In the genomic region with DNA sequence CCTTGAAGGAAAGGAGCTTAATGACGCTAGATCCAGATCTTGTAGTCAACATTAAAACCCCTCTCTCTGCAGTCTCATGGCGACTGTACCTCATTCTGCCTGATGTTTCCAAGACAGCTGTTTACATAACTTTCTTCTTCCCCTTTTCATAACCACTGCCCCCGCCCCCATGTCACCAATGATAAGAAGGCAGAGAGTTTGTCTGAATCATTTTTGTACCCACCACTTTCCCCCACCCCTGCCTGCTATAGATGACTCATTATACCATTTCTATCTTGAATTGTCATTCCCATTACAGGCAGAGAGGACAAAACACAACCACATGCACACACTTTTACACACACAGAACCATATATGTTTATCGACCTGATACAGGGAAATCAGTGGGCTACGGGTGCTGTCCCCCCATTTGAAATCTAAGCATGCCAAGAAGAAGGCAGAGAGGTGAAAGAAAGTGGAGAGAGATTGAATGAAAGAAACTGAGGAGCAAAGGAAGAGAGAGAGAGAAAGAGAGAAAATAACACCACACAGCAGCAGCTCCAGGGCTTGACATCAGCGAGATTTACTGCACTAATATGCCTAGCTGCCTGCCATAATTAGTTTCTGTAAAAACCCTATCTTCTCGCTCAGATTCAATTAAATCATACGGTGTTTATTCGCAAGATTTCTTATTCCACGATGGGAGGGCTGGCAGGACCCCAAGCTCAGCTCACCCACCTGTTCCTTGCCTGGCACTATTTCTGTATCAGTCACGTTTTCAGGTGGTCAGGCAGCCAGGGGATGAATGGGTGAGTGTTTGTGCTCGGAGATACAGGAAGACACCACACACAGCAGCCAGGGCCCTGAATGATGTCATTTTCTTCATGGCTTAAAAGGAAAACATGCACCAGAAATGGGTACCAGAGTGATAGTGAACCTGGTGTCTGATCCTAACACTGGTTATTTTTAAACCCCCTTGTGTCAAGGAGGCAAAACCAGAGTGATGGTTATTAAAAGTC, we compare ENCODE assay signal across 1 cellular context.
TF ChIP-seq lines count a peak whose summit lies in the region.

No MANE protein-coding gene starts in this region.

TF ChIP-seq in K562, 482 proteins besides CTCF, POLR2A, EP300 and RAD21 (continued from another document and continues in another):
- TF ChIP-seq, protein P1, sequence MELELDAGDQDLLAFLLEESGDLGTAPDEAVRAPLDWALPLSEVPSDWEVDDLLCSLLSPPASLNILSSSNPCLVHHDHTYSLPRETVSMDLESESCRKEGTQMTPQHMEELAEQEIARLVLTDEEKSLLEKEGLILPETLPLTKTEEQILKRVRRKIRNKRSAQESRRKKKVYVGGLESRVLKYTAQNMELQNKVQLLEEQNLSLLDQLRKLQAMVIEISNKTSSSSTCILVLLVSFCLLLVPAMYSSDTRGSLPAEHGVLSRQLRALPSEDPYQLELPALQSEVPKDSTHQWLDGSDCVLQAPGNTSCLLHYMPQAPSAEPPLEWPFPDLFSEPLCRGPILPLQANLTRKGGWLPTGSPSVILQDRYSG (tag; conservative IDR thresholded peaks at IDR 0.05; ENCODE audit: low read depth), result no peak
- TF ChIP-seq ILF3 (IDR thresholded peaks at IDR 0.05; ENCODE audit: borderline replicate concordance) (no peak), BRD4 (IDR thresholded peaks at IDR 0.05) (peak; percentile 48; the same call in 1 of the 2 replicates), PHB2 (IDR thresholded peaks at IDR 0.05; ENCODE audit: low read depth) (no peak), EGR1 (conservative IDR thresholded peaks at IDR 0.05) (peak; percentile 73), ZNF668 (CRISPR knock-in tag; IDR thresholded peaks at IDR 0.05) (no peak), ZFP36 (IDR thresholded peaks at IDR 0.05; ENCODE audit: low read depth, low read length, partially characterized antibody) (no peak), SMAD4 (CRISPR knock-in tag; conservative IDR thresholded peaks at IDR 0.05) (no peak; the same call in 1 of the 2 replicates), MCM3 (IDR thresholded peaks at IDR 0.05) (no peak), SMAD2 (IDR thresholded peaks at IDR 0.05; ENCODE audit: low read depth, low read length) (no peak), IRF2 (CRISPR knock-in tag; IDR thresholded peaks at IDR 0.05) (no peak), FOXJ2 (tag; IDR thresholded peaks at IDR 0.05) (peak; percentile 76; the same call in 1 of the 2 replicates), NFATC3 (IDR thresholded peaks at IDR 0.05) (no peak), CBFA2T2 (conservative IDR thresholded peaks at IDR 0.05) (peak; percentile 51), MAFK (IDR thresholded peaks at IDR 0.05; ENCODE audit: low read length) (no peak), HMG20B (CRISPR knock-in tag; IDR thresholded peaks at IDR 0.05) (no peak), NBN (IDR thresholded peaks at IDR 0.05; ENCODE audit: low read depth) (no peak), MAFG (tag; conservative IDR thresholded peaks at IDR 0.05) (peak; percentile 40), SRSF7 (optimal IDR thresholded peaks at IDR 0.05; ENCODE audit: low read depth, low read length) (no peak), SAP30 (IDR thresholded peaks at IDR 0.05; ENCODE audit: borderline replicate concordance, insufficient read depth, low read depth, low read length, poor library complexity, severe bottlenecking) (no peak), TGIF2 (CRISPR knock-in tag; IDR thresholded peaks at IDR 0.05) (no peak)
- TF ChIP-seq, protein P2, sequence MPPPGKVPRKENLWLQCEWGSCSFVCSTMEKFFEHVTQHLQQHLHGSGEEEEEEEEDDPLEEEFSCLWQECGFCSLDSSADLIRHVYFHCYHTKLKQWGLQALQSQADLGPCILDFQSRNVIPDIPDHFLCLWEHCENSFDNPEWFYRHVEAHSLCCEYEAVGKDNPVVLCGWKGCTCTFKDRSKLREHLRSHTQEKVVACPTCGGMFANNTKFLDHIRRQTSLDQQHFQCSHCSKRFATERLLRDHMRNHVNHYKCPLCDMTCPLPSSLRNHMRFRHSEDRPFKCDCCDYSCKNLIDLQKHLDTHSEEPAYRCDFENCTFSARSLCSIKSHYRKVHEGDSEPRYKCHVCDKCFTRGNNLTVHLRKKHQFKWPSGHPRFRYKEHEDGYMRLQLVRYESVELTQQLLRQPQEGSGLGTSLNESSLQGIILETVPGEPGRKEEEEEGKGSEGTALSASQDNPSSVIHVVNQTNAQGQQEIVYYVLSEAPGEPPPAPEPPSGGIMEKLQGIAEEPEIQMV (tag; conservative IDR thresholded peaks at IDR 0.05; ENCODE audit: low read depth), result no peak
- TF ChIP-seq, protein P3, sequence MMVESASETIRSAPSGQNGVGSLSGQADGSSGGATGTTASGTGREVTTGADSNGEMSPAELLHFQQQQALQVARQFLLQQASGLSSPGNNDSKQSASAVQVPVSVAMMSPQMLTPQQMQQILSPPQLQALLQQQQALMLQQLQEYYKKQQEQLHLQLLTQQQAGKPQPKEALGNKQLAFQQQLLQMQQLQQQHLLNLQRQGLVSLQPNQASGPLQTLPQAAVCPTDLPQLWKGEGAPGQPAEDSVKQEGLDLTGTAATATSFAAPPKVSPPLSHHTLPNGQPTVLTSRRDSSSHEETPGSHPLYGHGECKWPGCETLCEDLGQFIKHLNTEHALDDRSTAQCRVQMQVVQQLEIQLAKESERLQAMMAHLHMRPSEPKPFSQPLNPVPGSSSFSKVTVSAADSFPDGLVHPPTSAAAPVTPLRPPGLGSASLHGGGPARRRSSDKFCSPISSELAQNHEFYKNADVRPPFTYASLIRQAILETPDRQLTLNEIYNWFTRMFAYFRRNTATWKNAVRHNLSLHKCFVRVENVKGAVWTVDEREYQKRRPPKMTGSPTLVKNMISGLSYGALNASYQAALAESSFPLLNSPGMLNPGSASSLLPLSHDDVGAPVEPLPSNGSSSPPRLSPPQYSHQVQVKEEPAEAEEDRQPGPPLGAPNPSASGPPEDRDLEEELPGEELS (CRISPR knock-in tag; IDR thresholded peaks at IDR 0.05; ENCODE audit: borderline replicate concordance), result no peak
- TF ChIP-seq, protein P4, sequence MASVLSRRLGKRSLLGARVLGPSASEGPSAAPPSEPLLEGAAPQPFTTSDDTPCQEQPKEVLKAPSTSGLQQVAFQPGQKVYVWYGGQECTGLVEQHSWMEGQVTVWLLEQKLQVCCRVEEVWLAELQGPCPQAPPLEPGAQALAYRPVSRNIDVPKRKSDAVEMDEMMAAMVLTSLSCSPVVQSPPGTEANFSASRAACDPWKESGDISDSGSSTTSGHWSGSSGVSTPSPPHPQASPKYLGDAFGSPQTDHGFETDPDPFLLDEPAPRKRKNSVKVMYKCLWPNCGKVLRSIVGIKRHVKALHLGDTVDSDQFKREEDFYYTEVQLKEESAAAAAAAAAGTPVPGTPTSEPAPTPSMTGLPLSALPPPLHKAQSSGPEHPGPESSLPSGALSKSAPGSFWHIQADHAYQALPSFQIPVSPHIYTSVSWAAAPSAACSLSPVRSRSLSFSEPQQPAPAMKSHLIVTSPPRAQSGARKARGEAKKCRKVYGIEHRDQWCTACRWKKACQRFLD (CRISPR knock-in tag; IDR thresholded peaks at IDR 0.05), result no peak
- TF ChIP-seq, protein P5, sequence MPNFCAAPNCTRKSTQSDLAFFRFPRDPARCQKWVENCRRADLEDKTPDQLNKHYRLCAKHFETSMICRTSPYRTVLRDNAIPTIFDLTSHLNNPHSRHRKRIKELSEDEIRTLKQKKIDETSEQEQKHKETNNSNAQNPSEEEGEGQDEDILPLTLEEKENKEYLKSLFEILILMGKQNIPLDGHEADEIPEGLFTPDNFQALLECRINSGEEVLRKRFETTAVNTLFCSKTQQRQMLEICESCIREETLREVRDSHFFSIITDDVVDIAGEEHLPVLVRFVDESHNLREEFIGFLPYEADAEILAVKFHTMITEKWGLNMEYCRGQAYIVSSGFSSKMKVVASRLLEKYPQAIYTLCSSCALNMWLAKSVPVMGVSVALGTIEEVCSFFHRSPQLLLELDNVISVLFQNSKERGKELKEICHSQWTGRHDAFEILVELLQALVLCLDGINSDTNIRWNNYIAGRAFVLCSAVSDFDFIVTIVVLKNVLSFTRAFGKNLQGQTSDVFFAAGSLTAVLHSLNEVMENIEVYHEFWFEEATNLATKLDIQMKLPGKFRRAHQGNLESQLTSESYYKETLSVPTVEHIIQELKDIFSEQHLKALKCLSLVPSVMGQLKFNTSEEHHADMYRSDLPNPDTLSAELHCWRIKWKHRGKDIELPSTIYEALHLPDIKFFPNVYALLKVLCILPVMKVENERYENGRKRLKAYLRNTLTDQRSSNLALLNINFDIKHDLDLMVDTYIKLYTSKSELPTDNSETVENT (CRISPR knock-in tag; IDR thresholded peaks at IDR 0.05), result no peak
- TF ChIP-seq, protein P6, sequence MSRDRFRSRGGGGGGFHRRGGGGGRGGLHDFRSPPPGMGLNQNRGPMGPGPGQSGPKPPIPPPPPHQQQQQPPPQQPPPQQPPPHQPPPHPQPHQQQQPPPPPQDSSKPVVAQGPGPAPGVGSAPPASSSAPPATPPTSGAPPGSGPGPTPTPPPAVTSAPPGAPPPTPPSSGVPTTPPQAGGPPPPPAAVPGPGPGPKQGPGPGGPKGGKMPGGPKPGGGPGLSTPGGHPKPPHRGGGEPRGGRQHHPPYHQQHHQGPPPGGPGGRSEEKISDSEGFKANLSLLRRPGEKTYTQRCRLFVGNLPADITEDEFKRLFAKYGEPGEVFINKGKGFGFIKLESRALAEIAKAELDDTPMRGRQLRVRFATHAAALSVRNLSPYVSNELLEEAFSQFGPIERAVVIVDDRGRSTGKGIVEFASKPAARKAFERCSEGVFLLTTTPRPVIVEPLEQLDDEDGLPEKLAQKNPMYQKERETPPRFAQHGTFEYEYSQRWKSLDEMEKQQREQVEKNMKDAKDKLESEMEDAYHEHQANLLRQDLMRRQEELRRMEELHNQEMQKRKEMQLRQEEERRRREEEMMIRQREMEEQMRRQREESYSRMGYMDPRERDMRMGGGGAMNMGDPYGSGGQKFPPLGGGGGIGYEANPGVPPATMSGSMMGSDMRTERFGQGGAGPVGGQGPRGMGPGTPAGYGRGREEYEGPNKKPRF (IDR thresholded peaks at IDR 0.05; ENCODE audit: low read depth, low read length), result no peak
- TF ChIP-seq, protein P7, sequence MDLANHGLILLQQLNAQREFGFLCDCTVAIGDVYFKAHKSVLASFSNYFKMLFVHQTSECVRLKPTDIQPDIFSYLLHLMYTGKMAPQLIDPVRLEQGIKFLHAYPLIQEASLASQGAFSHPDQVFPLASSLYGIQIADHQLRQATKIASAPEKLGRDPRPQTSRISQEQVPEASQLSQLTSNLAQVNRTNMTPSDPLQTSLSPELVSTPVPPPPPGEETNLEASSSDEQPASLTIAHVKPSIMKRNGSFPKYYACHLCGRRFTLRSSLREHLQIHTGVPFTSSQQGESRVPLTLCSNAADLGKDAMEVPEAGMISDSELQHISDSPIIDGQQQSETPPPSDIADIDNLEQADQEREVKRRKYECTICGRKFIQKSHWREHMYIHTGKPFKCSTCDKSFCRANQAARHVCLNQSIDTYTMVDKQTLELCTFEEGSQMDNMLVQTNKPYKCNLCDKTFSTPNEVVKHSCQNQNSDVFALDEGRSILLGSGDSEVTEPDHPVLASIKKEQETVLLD (IDR thresholded peaks at IDR 0.05), result no peak
- TF ChIP-seq, protein P8, sequence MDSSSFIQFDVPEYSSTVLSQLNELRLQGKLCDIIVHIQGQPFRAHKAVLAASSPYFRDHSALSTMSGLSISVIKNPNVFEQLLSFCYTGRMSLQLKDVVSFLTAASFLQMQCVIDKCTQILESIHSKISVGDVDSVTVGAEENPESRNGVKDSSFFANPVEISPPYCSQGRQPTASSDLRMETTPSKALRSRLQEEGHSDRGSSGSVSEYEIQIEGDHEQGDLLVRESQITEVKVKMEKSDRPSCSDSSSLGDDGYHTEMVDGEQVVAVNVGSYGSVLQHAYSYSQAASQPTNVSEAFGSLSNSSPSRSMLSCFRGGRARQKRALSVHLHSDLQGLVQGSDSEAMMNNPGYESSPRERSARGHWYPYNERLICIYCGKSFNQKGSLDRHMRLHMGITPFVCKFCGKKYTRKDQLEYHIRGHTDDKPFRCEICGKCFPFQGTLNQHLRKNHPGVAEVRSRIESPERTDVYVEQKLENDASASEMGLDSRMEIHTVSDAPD (CRISPR knock-in tag; IDR thresholded peaks at IDR 0.05), result no peak
- TF ChIP-seq, protein P9, sequence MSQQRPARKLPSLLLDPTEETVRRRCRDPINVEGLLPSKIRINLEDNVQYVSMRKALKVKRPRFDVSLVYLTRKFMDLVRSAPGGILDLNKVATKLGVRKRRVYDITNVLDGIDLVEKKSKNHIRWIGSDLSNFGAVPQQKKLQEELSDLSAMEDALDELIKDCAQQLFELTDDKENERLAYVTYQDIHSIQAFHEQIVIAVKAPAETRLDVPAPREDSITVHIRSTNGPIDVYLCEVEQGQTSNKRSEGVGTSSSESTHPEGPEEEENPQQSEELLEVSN (IDR thresholded peaks at IDR 0.05; ENCODE audit: borderline replicate concordance in 1 of 2, extremely low read depth in 1 of 2, insufficient read depth in 1 of 2, insufficient read length in 1 of 2, low read depth in 1 of 2, low read length in 1 of 2, poor library complexity in 1 of 2, severe bottlenecking in 1 of 2), result no peak
- TF ChIP-seq, protein P10, sequence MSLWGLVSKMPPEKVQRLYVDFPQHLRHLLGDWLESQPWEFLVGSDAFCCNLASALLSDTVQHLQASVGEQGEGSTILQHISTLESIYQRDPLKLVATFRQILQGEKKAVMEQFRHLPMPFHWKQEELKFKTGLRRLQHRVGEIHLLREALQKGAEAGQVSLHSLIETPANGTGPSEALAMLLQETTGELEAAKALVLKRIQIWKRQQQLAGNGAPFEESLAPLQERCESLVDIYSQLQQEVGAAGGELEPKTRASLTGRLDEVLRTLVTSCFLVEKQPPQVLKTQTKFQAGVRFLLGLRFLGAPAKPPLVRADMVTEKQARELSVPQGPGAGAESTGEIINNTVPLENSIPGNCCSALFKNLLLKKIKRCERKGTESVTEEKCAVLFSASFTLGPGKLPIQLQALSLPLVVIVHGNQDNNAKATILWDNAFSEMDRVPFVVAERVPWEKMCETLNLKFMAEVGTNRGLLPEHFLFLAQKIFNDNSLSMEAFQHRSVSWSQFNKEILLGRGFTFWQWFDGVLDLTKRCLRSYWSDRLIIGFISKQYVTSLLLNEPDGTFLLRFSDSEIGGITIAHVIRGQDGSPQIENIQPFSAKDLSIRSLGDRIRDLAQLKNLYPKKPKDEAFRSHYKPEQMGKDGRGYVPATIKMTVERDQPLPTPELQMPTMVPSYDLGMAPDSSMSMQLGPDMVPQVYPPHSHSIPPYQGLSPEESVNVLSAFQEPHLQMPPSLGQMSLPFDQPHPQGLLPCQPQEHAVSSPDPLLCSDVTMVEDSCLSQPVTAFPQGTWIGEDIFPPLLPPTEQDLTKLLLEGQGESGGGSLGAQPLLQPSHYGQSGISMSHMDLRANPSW (CRISPR knock-in tag; IDR thresholded peaks at IDR 0.05), result no peak
- TF ChIP-seq, protein P11, sequence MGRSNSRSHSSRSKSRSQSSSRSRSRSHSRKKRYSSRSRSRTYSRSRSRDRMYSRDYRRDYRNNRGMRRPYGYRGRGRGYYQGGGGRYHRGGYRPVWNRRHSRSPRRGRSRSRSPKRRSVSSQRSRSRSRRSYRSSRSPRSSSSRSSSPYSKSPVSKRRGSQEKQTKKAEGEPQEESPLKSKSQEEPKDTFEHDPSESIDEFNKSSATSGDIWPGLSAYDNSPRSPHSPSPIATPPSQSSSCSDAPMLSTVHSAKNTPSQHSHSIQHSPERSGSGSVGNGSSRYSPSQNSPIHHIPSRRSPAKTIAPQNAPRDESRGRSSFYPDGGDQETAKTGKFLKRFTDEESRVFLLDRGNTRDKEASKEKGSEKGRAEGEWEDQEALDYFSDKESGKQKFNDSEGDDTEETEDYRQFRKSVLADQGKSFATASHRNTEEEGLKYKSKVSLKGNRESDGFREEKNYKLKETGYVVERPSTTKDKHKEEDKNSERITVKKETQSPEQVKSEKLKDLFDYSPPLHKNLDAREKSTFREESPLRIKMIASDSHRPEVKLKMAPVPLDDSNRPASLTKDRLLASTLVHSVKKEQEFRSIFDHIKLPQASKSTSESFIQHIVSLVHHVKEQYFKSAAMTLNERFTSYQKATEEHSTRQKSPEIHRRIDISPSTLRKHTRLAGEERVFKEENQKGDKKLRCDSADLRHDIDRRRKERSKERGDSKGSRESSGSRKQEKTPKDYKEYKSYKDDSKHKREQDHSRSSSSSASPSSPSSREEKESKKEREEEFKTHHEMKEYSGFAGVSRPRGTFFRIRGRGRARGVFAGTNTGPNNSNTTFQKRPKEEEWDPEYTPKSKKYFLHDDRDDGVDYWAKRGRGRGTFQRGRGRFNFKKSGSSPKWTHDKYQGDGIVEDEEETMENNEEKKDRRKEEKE (IDR thresholded peaks at IDR 0.05; ENCODE audit: borderline replicate concordance in 1 of 2, control insufficient read depth in 1 of 2, low read depth in 2 of 2, low read length in 1 of 2), result no peak
